Comparison of ENCODE assay signal across 8 cellular contexts in the genomic region with DNA sequence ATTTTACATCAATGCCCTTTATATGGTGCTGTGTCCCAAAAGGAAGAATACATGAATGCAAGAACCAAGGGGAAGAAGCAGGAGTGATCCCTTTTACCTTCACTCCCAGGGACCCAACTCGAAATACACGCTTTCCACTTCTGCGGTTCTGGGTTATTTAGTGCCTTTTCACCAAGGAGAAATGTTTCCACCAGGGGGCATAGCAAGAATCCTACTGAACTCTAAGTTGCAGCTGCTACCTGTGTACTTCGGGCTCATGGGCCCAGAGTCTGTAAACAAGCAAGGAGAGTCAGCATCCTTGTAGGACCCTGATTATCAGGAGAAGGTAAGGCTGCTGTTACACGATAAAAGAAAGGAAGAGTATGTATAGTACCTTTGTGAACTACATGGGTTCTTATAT. TPM values are rescaled to one million over a fixed set of nuclear protein-coding genes. Genes with fewer than 3 reads are reported as not detected.
DNase-seq lines count a peak whose midpoint lies in the region; ATAC-seq, FAIRE-seq and TF ChIP-seq lines count a peak whose summit lies in the region.

No MANE protein-coding gene starts in this region.

- H3K4me1 ChIP-seq in A673 (ENCODE audit: insufficient read depth, low read length, poor library complexity, severe bottlenecking): no peaks in the 10 kb centered on the region
- H3K4me1 ChIP-seq in GM23248 (ENCODE audit: insufficient read depth): peaks cover 8% of the 10 kb centered on the region
- no peaks in the 10 kb centered on the region for H3K4me1 ChIP-seq in hepatocyte (ENCODE audit: insufficient read depth)

- DNase-seq in A673 (ENCODE audit: low spot score) (peak; percentile 69), GM23248 (peak; percentile 54), RPMI8226 (peak; percentile 9), hepatocyte (ENCODE audit: low spot score) (peak; percentile 71), HTR-8/SVneo (ENCODE audit: insufficient read length, low spot score) (no peak), T-helper 9 cell (no peak)
- DNase-seq in effector CD8-positive, alpha-beta T cell (lab: John Stamatoyannopoulos, UW): no peak

- no peaks in the 10 kb centered on the region for H3K27me3 ChIP-seq in A673 (replicated peaks; ENCODE audit: insufficient read depth, low read depth, low read length, poor library complexity)
- no peaks in the 10 kb centered on the region for H3K27me3 ChIP-seq in GM23248 (replicated peaks; ENCODE audit: insufficient read depth)
- H3K27me3 ChIP-seq in hepatocyte: no peaks in the 10 kb centered on the region

- H3K27ac ChIP-seq in A673 (ENCODE audit: low read depth, low read length, poor library complexity, severe bottlenecking) (no peak overlapping the region), GM23248 (no peak overlapping the region), hepatocyte (no peak overlapping the region)

- 97 to 98% methylated on average over 5 of the region's 5 CpGs for WGBS in GM23248 (ENCODE audit: low coverage in 1 of 2, low lambda C conversion rate in 2 of 2, missing lambda C conversion rate in 2 of 2), 2 experiments
- 53% methylated on average over 5 of the region's 5 CpGs for WGBS in hepatocyte (ENCODE audit: low lambda C conversion rate, missing lambda C conversion rate)

- H3K4me2 ChIP-seq in GM23248 (ENCODE audit: unreplicated experiment) (no peak overlapping the region), hepatocyte (no peak overlapping the region)

- H3K79me2 ChIP-seq in GM23248 (ENCODE audit: insufficient read depth): 0 out of 2 replicates have a peak, but pooled peaks cover 7% of the 10 kb centered on the region
- no peaks in the 10 kb centered on the region for H3K79me2 ChIP-seq in hepatocyte

- no peak overlapping the region for H2AFZ ChIP-seq in GM23248
- no peak overlapping the region for H2AFZ ChIP-seq in hepatocyte

- CTCF ChIA-PET in A673 (lab: Charles Lee): interaction anchor here (0.6 to 1.7 kb wide), 4 partner anchors 94 to 359 kb away, joined by 3 to 11 read pairs (median 6); no protein-coding TSS in a partner anchor

- FAIRE-seq in HTR-8/SVneo (lab: Jason Lieb, UNC): no peak

- no TSS peak for BruUV-seq in A673 (replicated peaks; lab: Mats Ljungman, UMichigan)

- H3K36me3 ChIP-seq in A673 (ENCODE audit: insufficient read depth, low read length, poor library complexity, severe bottlenecking) (no peaks in the 10 kb centered on the region), GM23248 (ENCODE audit: low read depth) (no peaks in the 10 kb centered on the region), hepatocyte (replicated peaks; ENCODE audit: insufficient read depth, low read depth) (no peaks in the 10 kb centered on the region)

- intact Hi-C loops in A673 (cut with micrococcal nuclease; ENCODE audit: unreplicated experiment): loop anchor here (2.0 to 5.0 kb wide), 2 partner anchors 95 to 358 kb away; no protein-coding TSS in a partner anchor

- H3K9ac ChIP-seq in GM23248: no peak overlapping the region

- H3K4me3 ChIP-seq in A673 (ENCODE audit: low read depth, low read length, poor library complexity, severe bottlenecking) (no peak overlapping the region), GM23248 (no peak overlapping the region), hepatocyte (no peak overlapping the region)

- H3F3A ChIP-seq in GM23248 (ENCODE audit: insufficient read depth): peaks cover 7% of the 10 kb centered on the region; the same call in 1 of the 2 replicates

- in situ Hi-C loops in GM23248 (cut with MboI): no loop called here

- H3K9me3 ChIP-seq in A673 (ENCODE audit: low read depth, low read length, poor library complexity, severe bottlenecking): no peaks in the 10 kb centered on the region
- H3K9me3 ChIP-seq in GM23248 (ENCODE audit: low read depth): no peaks in the 10 kb centered on the region
- H3K9me3 ChIP-seq in hepatocyte (ENCODE audit: low read depth): no peaks in the 10 kb centered on the region

- H4K20me1 ChIP-seq in GM23248 (ENCODE audit: insufficient read depth) (no peaks in the 10 kb centered on the region), hepatocyte (ENCODE audit: insufficient read depth, poor library complexity, severe bottlenecking) (no peaks in the 10 kb centered on the region)

- POLR2A ChIA-PET in A673 (lab: Charles Lee; ENCODE audit: low non-redundant PET): no interaction called here

- ATAC-seq in HG03457 (IDR thresholded peaks at IDR 0.05; ENCODE audit: unreplicated experiment): no peak

- TF ChIP-seq CTCF in A673 (conservative IDR thresholded peaks at IDR 0.05; ENCODE audit: low read depth, low read length): peak; percentile 77
- peak; percentile 52 for TF ChIP-seq CTCF in hepatocyte (IDR thresholded peaks at IDR 0.05; ENCODE audit: poor library complexity)

- H3K9me2 ChIP-seq in GM23248 (ENCODE audit: insufficient read depth) (no peaks in the 10 kb centered on the region; the same call in 1 of the 2 replicates), hepatocyte (replicated peaks; ENCODE audit: insufficient read depth) (no peaks in the 10 kb centered on the region)

RNA-seq across cellular contexts. Expression of a gene that starts 45.7 kb away (rescaled TPM):
- total RNA-seq in A673 (2021): 24.8 and 35.3 TPM in 2 replicates
- total RNA-seq in GM23248 (2014; rRNA removed; shearing (Covaris generic)): 34.3 and 42.8 TPM in 2 replicates
- polyA plus RNA-seq in GM23248 (2016; fragmentation: Nextera tagmentation; extraction: Ambion mirVana): 8.8 and 9.2 TPM in 2 replicates
- total RNA-seq in hepatocyte: 70.4 and 78.0 TPM in 2 replicates
- polyA plus RNA-seq in hepatocyte: 24.9 and 35.7 TPM in 2 replicates

Comparison
In these comparisons a context has a peak if more than half of its experiments do, and no peak if none do; other contexts are left out.
1. DNase-seq: peak in A673 (single experiment), GM23248 (single experiment), RPMI8226 (single experiment) and hepatocyte (single experiment); none in HTR-8/SVneo (single experiment), effector CD8-positive, alpha-beta T cell (single experiment) and T-helper 9 cell (single experiment).